ENCODE assay signal across 9 cellular contexts in genomic region chr6:27332692-27333641, GRCh38. TPM values are rescaled to one million over a fixed set of nuclear protein-coding genes. Genes with fewer than 3 reads are reported as not detected.
DNase-seq lines count a peak whose midpoint lies in the region; ATAC-seq and TF ChIP-seq lines count a peak whose summit lies in the region.
"Had no signal": no experiment of that assay in that cellular context is flagged by ENCODE, and none has a peak within 500 bp of the region (broad histone marks: within the 10 kb centered on the region; RNA-seq: fewer than 3 reads in every experiment).

No MANE protein-coding gene starts in this region.

- H3K9me3 ChIP-seq in vagina, result no peaks in the 10 kb centered on the region

- H3K4me3 Mint-ChIP-seq in naive B cell, result peak overlapping the region; percentile 16 to 92 (median 83)

- peaks cover 8 to 9% (median 9%) of the 10 kb centered on the region in 3 donors for H3K4me1 Mint-ChIP-seq in naive B cell

- H3K4me1 ChIP-seq in vagina, result peaks cover 9% of the 10 kb centered on the region

- H3K27me3 Mint-ChIP-seq in naive B cell, result peaks cover 40 to 50% (median 49%) of the 10 kb centered on the region in 3 donors

- peaks cover 5% of the 10 kb centered on the region in 2 donors for H3K36me3 Mint-ChIP-seq in naive B cell

- no peak overlapping the region for H3K27ac ChIP-seq in caudate nucleus (ENCODE audit: low read depth, low read length)
- H3K27ac ChIP-seq in vagina, result no peak overlapping the region

- peak overlapping the region; percentile 28 to 33 for H3K4me3 ChIP-seq in vagina

- ATAC-seq in naive B cell (ENCODE audit: low read depth in 2 of 2), result peak in 1 of 2 donors; percentile 70

- peak overlapping the region in 4 of 6 donors; percentile 27 to 92 (median 89) for H3K27ac Mint-ChIP-seq in naive B cell

- in situ Hi-C loops in ACHN (cut with HindIII; ENCODE audit: low pct_ligation_motif_present, low pct_unique_long_range_greater_than_20kb, low sequenced_read_pairs), result no loop called here

- intact Hi-C loops in vagina (cut with DNase I), result no loop called here

- DNase-seq in DMS 273 treated with DMSO at 0.1 percent for 48 hours (lab: John Stamatoyannopoulos, UW), result peak; percentile 73
- peak; percentile 22 for DNase-seq in HuH-7 (ENCODE audit: low spot score)
- DNase-seq in T-helper 1 cell, result peak in 4 of 5 donors; percentile 24 to 37 (median 32)
- peak in 42 of 61 donors; percentile 3 to 77 (median 30) for DNase-seq in caudate nucleus (lab: John Stamatoyannopoulos, UW)
- peak; percentile 29 for DNase-seq in naive B cell
- no peak for DNase-seq in vagina (ENCODE audit: extremely low spot score in 2 of 2)
- DNase-seq in ACHN, result no peak
- DNase-seq in NCI-H1048 (lab: John Stamatoyannopoulos, UW), result no peak

- no peak for TF ChIP-seq CTCF in vagina (IDR thresholded peaks at IDR 0.05)

- H3K9me3 Mint-ChIP-seq in naive B cell, result peaks cover 0 to 19% (median 11%) of the 10 kb centered on the region in 7 donors

- no peaks in the 10 kb centered on the region for H3K27me3 ChIP-seq in vagina

- TF ChIP-seq POLR2A in vagina (IDR thresholded peaks at IDR 0.05), result no peak

- H3K36me3 ChIP-seq in vagina, result no peaks in the 10 kb centered on the region

RNA-seq across cellular contexts. Expression of gene POM121L2, which starts 20.9 kb away (rescaled TPM):
- not detected for polyA plus RNA-seq in naive B cell (ENCODE audit: low read depth in 6 of 6)
- total RNA-seq in vagina, result not detected
- total RNA-seq: subcutaneous adipose tissue had no signal

RNA-seq across cellular contexts. Expression of gene ZNF391, which starts 55.6 kb away (rescaled TPM):
- polyA plus RNA-seq in naive B cell (ENCODE audit: low read depth in 6 of 6), result 1 to 10 TPM in 5 of 6 donors, under 1 TPM in 1; 0.95 to 7.4 (median 3.8) TPM
- 14.2 TPM for total RNA-seq in vagina

Comparison
In these comparisons a context has a peak if more than half of its experiments do, and no peak if none do; other contexts are left out.
1. DNase-seq: peak in DMS 273 treated with DMSO at 0.1 percent for 48 hours (single experiment), HuH-7 (single experiment), T-helper 1 cell (4 of 5), caudate nucleus (42 of 61) and naive B cell (single experiment); none in vagina (0 of 2), ACHN (single experiment) and NCI-H1048 (single experiment).